In genomic region chr19:12782424-12783225, GRCh38 we compare ENCODE assay signal across 1 cellular context.
A peak's percentile ranks its signal among the peaks of the same experiment; 100 is the strongest.
TF ChIP-seq lines count a peak whose summit lies in the region.

No MANE protein-coding gene starts in this region.

TF ChIP-seq in GM23338, 12 proteins besides CTCF, POLR2A, EP300 and RAD21 (continued from another document):
- TF ChIP-seq ZNF462 (CRISPR knock-in tag; IDR thresholded peaks at IDR 0.05) (no peak), STAT1 (IDR thresholded peaks at IDR 0.05; ENCODE audit: unreplicated experiment) (no peak), CREB1 (CRISPR knock-in tag; IDR thresholded peaks at IDR 0.05; ENCODE audit: low read depth) (peak; percentile 23; the same call in 1 of the 2 replicates), ZNF114 (CRISPR knock-in tag; IDR thresholded peaks at IDR 0.05) (no peak)
